Comparison of ENCODE assay signal across 21 cellular contexts in genomic region chr12:57103856-57104255, GRCh38. TPM values are rescaled to one million over a fixed set of nuclear protein-coding genes. Genes with fewer than 3 reads are reported as not detected.
DNase-seq lines count a peak whose midpoint lies in the region; ATAC-seq, FAIRE-seq and TF ChIP-seq lines count a peak whose summit lies in the region.
"Had no signal": no experiment of that assay in that cellular context is flagged by ENCODE, and none has a peak within 500 bp of the region (broad histone marks: within the 10 kb centered on the region; RNA-seq: fewer than 3 reads in every experiment).

No MANE protein-coding gene starts in this region.

- H3K27ac Mint-ChIP-seq in activated naive CD4-positive, alpha-beta T cell treated with anti-CD3 and anti-CD28 coated beads, Interleukin-2, amount 50 U/mL, for 24 hours = peak overlapping the region; percentile 41
- H3K27ac Mint-ChIP-seq in stimulated activated effector memory CD8-positive, alpha-beta T cell treated with anti-CD3 and anti-CD28 coated beads, Interleukin-12 subunit alpha, Interleukin-12 subunit beta, amount 100 ng/mL, for 72 hours = peak overlapping the region; percentile 37

- no peak for TF ChIP-seq EP300 in GM12878 (IDR thresholded peaks at IDR 0.05; ENCODE audit: borderline replicate concordance in 1 of 2, control insufficient read depth in 1 of 2, low read depth in 2 of 2, low read length in 2 of 2)

- H3K36me3 Mint-ChIP-seq in activated naive CD4-positive, alpha-beta T cell treated with anti-CD3 and anti-CD28 coated beads, Interleukin-2, amount 50 U/mL, for 24 hours = peaks cover 12% of the 10 kb centered on the region
- H3K36me3 Mint-ChIP-seq in stimulated activated effector memory CD8-positive, alpha-beta T cell treated with anti-CD3 and anti-CD28 coated beads, Interleukin-12 subunit alpha, Interleukin-12 subunit beta, amount 100 ng/mL, for 72 hours = peaks cover 100% of the 10 kb centered on the region

- no peaks in the 10 kb centered on the region for H3K9me3 ChIP-seq in GM12878 (replicated peaks; ENCODE audit: control insufficient read depth, insufficient read depth, low read length)
- H3K9me3 ChIP-seq: colonic mucosa had no signal

- WGBS in GM12878 (ENCODE audit: insufficient coverage, insufficient replicate concordance, low lambda C conversion rate, missing lambda C conversion rate) = over 99% methylated on average over 7 of the region's 7 CpGs

- TSS peak; percentile 1 for BruUV-seq in GM12878 (replicated peaks; lab: Mats Ljungman, UMichigan)

- TF ChIP-seq POLR2A in GM12878 (IDR thresholded peaks at IDR 0.05; ENCODE audit: low read depth, low read length) = no peak

- H3K9ac ChIP-seq in GM12878 (ENCODE audit: control insufficient read depth, insufficient read depth, low read length) = no peak overlapping the region

- FAIRE-seq in GM12878 (lab: Jason Lieb, UNC) = no peak
- FAIRE-seq: H54 had no signal

- no peak for TF ChIP-seq RAD21 in GM12878 (IDR thresholded peaks at IDR 0.05; ENCODE audit: insufficient read depth, low read depth, low read length)

- H3K27ac ChIP-seq in GM12878 (ENCODE audit: control insufficient read depth, insufficient read depth) = no peak overlapping the region
- H3K27ac ChIP-seq: colonic mucosa, HL-60, WERI-Rb-1 had no signal

- CTCF ChIA-PET in GM12878 (lab: Yijun Ruan, JAX) = interaction anchor here (11.7 kb wide), 1 partner anchor 37 kb away, joined by 458 read pairs; no protein-coding TSS in a partner anchor

- H3K27me3 ChIP-seq in GM12878 (replicated peaks in 1 of 2; ENCODE audit: control insufficient read depth in 2 of 2, insufficient read depth in 2 of 2, low read length in 1 of 2) = no peaks in the 10 kb centered on the region
- H3K27me3 ChIP-seq: colonic mucosa had no signal

- no peak overlapping the region for H3K4me3 Mint-ChIP-seq in activated naive CD4-positive, alpha-beta T cell treated with anti-CD3 and anti-CD28 coated beads, Interleukin-2, amount 50 U/mL, for 24 hours
- no peak overlapping the region for H3K4me3 Mint-ChIP-seq in stimulated activated effector memory CD8-positive, alpha-beta T cell treated with anti-CD3 and anti-CD28 coated beads, Interleukin-12 subunit alpha, Interleukin-12 subunit beta, amount 100 ng/mL, for 72 hours

- TF ChIP-seq CTCF in GM12878 (IDR thresholded peaks at IDR 0.05 in 2 of 3, conservative IDR thresholded peaks at IDR 0.05 in 1 of 3; ENCODE audit: control insufficient read depth in 2 of 3, extremely low read depth in 1 of 3, insufficient read depth in 1 of 3, low read depth in 3 of 3, low read length in 3 of 3) = no peak

- H2AFZ ChIP-seq in GM12878 (ENCODE audit: control insufficient read depth, low read depth, low read length) = no peak overlapping the region

- H3K4me1 Mint-ChIP-seq in activated naive CD4-positive, alpha-beta T cell treated with anti-CD3 and anti-CD28 coated beads, Interleukin-2, amount 50 U/mL, for 24 hours = peaks cover 72% of the 10 kb centered on the region
- peaks cover 75% of the 10 kb centered on the region for H3K4me1 Mint-ChIP-seq in stimulated activated effector memory CD8-positive, alpha-beta T cell treated with anti-CD3 and anti-CD28 coated beads, Interleukin-12 subunit alpha, Interleukin-12 subunit beta, amount 100 ng/mL, for 72 hours

- no peak overlapping the region for H3K4me2 ChIP-seq in GM12878 (ENCODE audit: control insufficient read depth, insufficient read depth)

- H3K4me1 ChIP-seq in GM12878 (ENCODE audit: control insufficient read depth, insufficient read depth, low read length) = no peaks in the 10 kb centered on the region; the same call in 1 of the 2 replicates

- no peak overlapping the region for H3K4me3 ChIP-seq in GM12878
- H3K4me3 ChIP-seq: colonic mucosa had no signal

- POLR2A ChIA-PET in GM12878 (lab: Charles Lee) = interaction anchor here (0.7 to 1.1 kb wide), 3 partner anchors 15 to 38 kb away, joined by 3 read pairs; partner anchors contain the start of gene NAB2

- SMC1A ChIA-PET in GM12878 (lab: Charles Lee; ENCODE audit: uncharacterized antibody, unreplicated experiment) = interaction anchor here (1.4 kb wide), 1 partner anchor 8 kb away, joined by 3 read pairs; no protein-coding TSS in a partner anchor

- DNase-seq in activated naive CD4-positive, alpha-beta T cell treated with Interleukin-2 at 50 U/mL for 16 hours = no peak
- no peak for DNase-seq in GM12878 (ENCODE audit: low read depth, low spot score)
- DNase-seq in stimulated activated effector memory CD8-positive, alpha-beta T cell treated with anti-CD3 and anti-CD28 coated beads, Interleukin-12 subunit alpha, Interleukin-12 subunit beta, amount 100 ng/mL, for 72 hours (ENCODE audit: low spot score in 2 of 2) = no peak
- DNase-seq: activated effector memory CD4-positive, alpha-beta T cell treated with anti-CD3 and anti-CD28 coated beads, Interleukin-2, amount 50 U/mL, for 16 hours; colonic mucosa; hypothalamus; KBM-7; NCI-H1048; NCI-H2081 treated with DMSO at 0.1 percent for 48 hours; NCI-H524 treated with DMSO at 0.1 percent for 48 hours; SIG-M5; WERI-Rb-1 had no signal

- no peaks in the 10 kb centered on the region for H3K27me3 Mint-ChIP-seq in activated naive CD4-positive, alpha-beta T cell treated with anti-CD3 and anti-CD28 coated beads, Interleukin-2, amount 50 U/mL, for 24 hours

- H4K20me1 ChIP-seq in GM12878 (ENCODE audit: control insufficient read depth, insufficient read depth) = no peaks in the 10 kb centered on the region

- intact Hi-C loops in GM12878 (cut with micrococcal nuclease; ENCODE audit: unreplicated experiment) = no loop called here

- no peaks in the 10 kb centered on the region for H3K9me3 Mint-ChIP-seq in activated naive CD4-positive, alpha-beta T cell treated with anti-CD3 and anti-CD28 coated beads, Interleukin-2, amount 50 U/mL, for 24 hours
- no peaks in the 10 kb centered on the region for H3K9me3 Mint-ChIP-seq in stimulated activated effector memory CD8-positive, alpha-beta T cell treated with anti-CD3 and anti-CD28 coated beads, Interleukin-12 subunit alpha, Interleukin-12 subunit beta, amount 100 ng/mL, for 72 hours

- RAD21 ChIA-PET in GM12878 (lab: Charles Lee; ENCODE audit: unreplicated experiment) = interaction anchor here (1.0 kb wide), 1 partner anchor 10 kb away, joined by 3 read pairs; no protein-coding TSS in a partner anchor

- H3K36me3 ChIP-seq in GM12878 (ENCODE audit: control insufficient read depth in 2 of 2, insufficient read depth in 2 of 2, low read length in 1 of 2) = peaks cover 32 to 37% of the 10 kb centered on the region in 2 experiments
- H3K36me3 ChIP-seq: WERI-Rb-1 had no signal

- in situ Hi-C loops in GM12878 (cut with MboI) = no loop called here

- H3K79me2 ChIP-seq in GM12878 (ENCODE audit: control insufficient read depth, insufficient read depth, low read length) = peaks cover 11% of the 10 kb centered on the region

- ATAC-seq in GM12878 (no peak), HG03460 (IDR thresholded peaks at IDR 0.05; ENCODE audit: unreplicated experiment) (no peak), GM18519 (IDR thresholded peaks at IDR 0.05; ENCODE audit: low FRiP score, unreplicated experiment) (no peak)
- no peak for ATAC-seq in stimulated activated effector memory CD8-positive, alpha-beta T cell treated with anti-CD3 and anti-CD28 coated beads, Interleukin-12 subunit alpha, Interleukin-12 subunit beta, amount 100 ng/mL, for 72 hours

RNA-seq across cellular contexts. Expression of gene STAT6, which starts 7.3 kb away (rescaled TPM):
- 219 and 234 TPM in 2 replicates for total RNA-seq in GM12878 (2013; cell fraction: nucleolus; rRNA removed)
- 100 and 101 TPM in 2 replicates for total RNA-seq in GM12878 (2014; rRNA removed)
- 79.0 and 79.9 TPM in 2 replicates for total RNA-seq in GM12878 (2014; rRNA removed; fragmentation: Illumina TruSeq; extraction: Trizol)
- total RNA-seq in GM12878 (2021) = 146 and 163 TPM in 2 replicates
- polyA plus RNA-seq in GM12878 (2011; ENCODE audit: low read depth) = 92.2 TPM
- polyA plus RNA-seq in GM12878 (2011; rRNA removed) = 107 and 176 TPM in 2 replicates
- 210 and 211 TPM in 2 replicates for polyA plus RNA-seq in GM12878 (2011; cell fraction: cytosol; rRNA removed)
- polyA plus RNA-seq in GM12878 (2011; cell fraction: nucleus; rRNA removed) = 576 and 633 TPM in 2 replicates
- 137 and 138 TPM in 2 replicates for polyA plus RNA-seq in GM12878 (2012)
- polyA plus RNA-seq in GM12878 (2014; fragmentation: Illumina TruSeq; extraction: Trizol) = 161 and 168 TPM in 2 replicates
- 10 to 100 TPM; 14.2 to 17.3 TPM for polyA plus RNA-seq in GM12878 (2014; fragmentation: Nextera tagmentation; extraction: Ambion mirVana)
- 153 and 157 TPM in 2 replicates for polyA plus RNA-seq in GM12878 (2014; rRNA removed)
- polyA plus RNA-seq in GM12878 (2016; fragmentation: Nextera tagmentation; extraction: Ambion mirVana) = 10 to 100 TPM; 61.0 to 63.3 TPM
- 146 and 216 TPM in 2 replicates for polyA minus RNA-seq in GM12878 (2011; rRNA and poly(A)+ RNA removed)
- polyA minus RNA-seq in GM12878 (2011; cell fraction: cytosol; rRNA and poly(A)+ RNA removed) = 57.9 and 72.7 TPM in 2 replicates
- polyA minus RNA-seq in GM12878 (2011; cell fraction: nucleus; rRNA and poly(A)+ RNA removed) = 75.9 and 146 TPM in 2 replicates

RNA-seq across cellular contexts. Expression of gene NAB2, which starts 14.9 kb away (rescaled TPM):
- total RNA-seq in GM12878 (2013; cell fraction: nucleolus; rRNA removed) = 27.9 and 30.3 TPM in 2 replicates
- 28.4 and 30.1 TPM in 2 replicates for total RNA-seq in GM12878 (2014; rRNA removed)
- total RNA-seq in GM12878 (2014; rRNA removed; fragmentation: Illumina TruSeq; extraction: Trizol) = 13.0 and 13.6 TPM in 2 replicates
- 28.2 and 28.5 TPM in 2 replicates for total RNA-seq in GM12878 (2021)
- 5.3 TPM for polyA plus RNA-seq in GM12878 (2011; ENCODE audit: low read depth)
- polyA plus RNA-seq in GM12878 (2011; rRNA removed) = 25.2 and 35.2 TPM in 2 replicates
- polyA plus RNA-seq in GM12878 (2011; cell fraction: cytosol; rRNA removed) = 36.4 and 44.0 TPM in 2 replicates
- 69.8 and 77.5 TPM in 2 replicates for polyA plus RNA-seq in GM12878 (2011; cell fraction: nucleus; rRNA removed)
- 11.5 and 17.8 TPM in 2 replicates for polyA plus RNA-seq in GM12878 (2012)
- polyA plus RNA-seq in GM12878 (2014; fragmentation: Illumina TruSeq; extraction: Trizol) = 7.9 and 17.0 TPM in 2 replicates
- polyA plus RNA-seq in GM12878 (2014; fragmentation: Nextera tagmentation; extraction: Ambion mirVana) = 1 to 10 TPM in 1 of 2 experiments, under 1 TPM in 1; 0.35 to 1.0 TPM
- 28.0 and 28.6 TPM in 2 replicates for polyA plus RNA-seq in GM12878 (2014; rRNA removed)
- 1 to 10 TPM; 3.6 to 5.8 TPM for polyA plus RNA-seq in GM12878 (2016; fragmentation: Nextera tagmentation; extraction: Ambion mirVana)
- polyA minus RNA-seq in GM12878 (2011; rRNA and poly(A)+ RNA removed) = 21.1 and 40.5 TPM in 2 replicates
- polyA minus RNA-seq in GM12878 (2011; cell fraction: cytosol; rRNA and poly(A)+ RNA removed) = 14.6 and 15.7 TPM in 2 replicates
- 17.3 and 27.7 TPM in 2 replicates for polyA minus RNA-seq in GM12878 (2011; cell fraction: nucleus; rRNA and poly(A)+ RNA removed)

RNA-seq across cellular contexts. Expression of gene LRP1, which starts 24.4 kb away (rescaled TPM):
- total RNA-seq in GM12878 (2013; cell fraction: nucleolus; rRNA removed) = 6.0 and 6.8 TPM in 2 replicates
- total RNA-seq in GM12878 (2014; rRNA removed) (under 0.01 and 0.05 TPM in 2 replicates), GM12878 (2014; rRNA removed; fragmentation: Illumina TruSeq; extraction: Trizol) (0.05 and 0.18 TPM in 2 replicates), GM12878 (2021) (0.93 and 1.1 TPM in 2 replicates)
- 0.51 TPM for polyA plus RNA-seq in GM12878 (2011; ENCODE audit: low read depth)
- polyA plus RNA-seq in GM12878 (2011; rRNA removed) (0.24 TPM in 2 replicates), GM12878 (2014; fragmentation: Illumina TruSeq; extraction: Trizol) (0.03 and 0.07 TPM in 2 replicates), GM12878 (2014; fragmentation: Nextera tagmentation; extraction: Ambion mirVana) (not detected), GM12878 (2014; rRNA removed) (0.09 and 0.29 TPM in 2 replicates), GM12878 (2016; fragmentation: Nextera tagmentation; extraction: Ambion mirVana) (under 1 TPM; 0.23 to 0.28 TPM)
- polyA plus RNA-seq in GM12878 (2011; cell fraction: cytosol; rRNA removed) = 0.48 and 0.57 TPM in 2 replicates
- polyA plus RNA-seq in GM12878 (2011; cell fraction: nucleus; rRNA removed) = 2.5 and 3.3 TPM in 2 replicates
- 1.2 and 1.4 TPM in 2 replicates for polyA plus RNA-seq in GM12878 (2012)
- polyA minus RNA-seq in GM12878 (2011; rRNA and poly(A)+ RNA removed) = 1.8 TPM in 2 replicates
- polyA minus RNA-seq in GM12878 (2011; cell fraction: cytosol; rRNA and poly(A)+ RNA removed) = 2.2 and 3.1 TPM in 2 replicates
- polyA minus RNA-seq in GM12878 (2011; cell fraction: nucleus; rRNA and poly(A)+ RNA removed) = 1.6 and 3.1 TPM in 2 replicates

RNA-seq across cellular contexts. Expression of gene NEMP1, which starts 25.3 kb away (rescaled TPM):
- total RNA-seq in GM12878 (2013; cell fraction: nucleolus; rRNA removed) = 79.0 and 86.0 TPM in 2 replicates
- total RNA-seq in GM12878 (2014; rRNA removed) = 19.7 and 22.6 TPM in 2 replicates
- 17.7 and 19.7 TPM in 2 replicates for total RNA-seq in GM12878 (2014; rRNA removed; fragmentation: Illumina TruSeq; extraction: Trizol)
- 20.7 and 20.8 TPM in 2 replicates for total RNA-seq in GM12878 (2021)
- 7.4 TPM for polyA plus RNA-seq in GM12878 (2011; ENCODE audit: low read depth)
- 45.9 and 61.7 TPM in 2 replicates for polyA plus RNA-seq in GM12878 (2011; rRNA removed)
- 18.3 and 22.3 TPM in 2 replicates for polyA plus RNA-seq in GM12878 (2011; cell fraction: cytosol; rRNA removed)
- polyA plus RNA-seq in GM12878 (2011; cell fraction: nucleus; rRNA removed) = 60.1 and 76.7 TPM in 2 replicates
- 9.3 and 14.8 TPM in 2 replicates for polyA plus RNA-seq in GM12878 (2012)
- 24.9 and 30.5 TPM in 2 replicates for polyA plus RNA-seq in GM12878 (2014; fragmentation: Illumina TruSeq; extraction: Trizol)
- polyA plus RNA-seq in GM12878 (2014; fragmentation: Nextera tagmentation; extraction: Ambion mirVana) = 1 to 10 TPM; 4.0 to 4.7 TPM
- polyA plus RNA-seq in GM12878 (2014; rRNA removed) = 17.8 and 20.6 TPM in 2 replicates
- polyA plus RNA-seq in GM12878 (2016; fragmentation: Nextera tagmentation; extraction: Ambion mirVana) = 10 to 100 TPM; 18.2 to 20.0 TPM
- polyA minus RNA-seq in GM12878 (2011; rRNA and poly(A)+ RNA removed) = 26.2 and 32.9 TPM in 2 replicates
- 6.3 and 7.0 TPM in 2 replicates for polyA minus RNA-seq in GM12878 (2011; cell fraction: cytosol; rRNA and poly(A)+ RNA removed)
- 13.1 and 14.1 TPM in 2 replicates for polyA minus RNA-seq in GM12878 (2011; cell fraction: nucleus; rRNA and poly(A)+ RNA removed)

RNA-seq across cellular contexts. Expression of gene LRP1-AS, which starts 43.6 kb away (rescaled TPM):
- total RNA-seq in GM12878 (2013; cell fraction: nucleolus; rRNA removed) = not detected in 2 replicates
- not detected in 2 replicates for total RNA-seq in GM12878 (2014; rRNA removed)
- not detected in 2 replicates for total RNA-seq in GM12878 (2014; rRNA removed; fragmentation: Illumina TruSeq; extraction: Trizol)
- total RNA-seq in GM12878 (2021) = not detected in 2 replicates
- polyA plus RNA-seq in GM12878 (2011; ENCODE audit: low read depth) = not detected
- polyA plus RNA-seq in GM12878 (2011; rRNA removed) = not detected in 2 replicates
- polyA plus RNA-seq in GM12878 (2011; cell fraction: cytosol; rRNA removed) = not detected in 2 replicates
- not detected in 2 replicates for polyA plus RNA-seq in GM12878 (2011; cell fraction: nucleus; rRNA removed)
- not detected in 2 replicates for polyA plus RNA-seq in GM12878 (2012)
- polyA plus RNA-seq in GM12878 (2014; fragmentation: Illumina TruSeq; extraction: Trizol) = not detected in 2 replicates
- not detected for polyA plus RNA-seq in GM12878 (2014; fragmentation: Nextera tagmentation; extraction: Ambion mirVana)
- not detected in 2 replicates for polyA plus RNA-seq in GM12878 (2014; rRNA removed)
- not detected for polyA plus RNA-seq in GM12878 (2016; fragmentation: Nextera tagmentation; extraction: Ambion mirVana)
- not detected in 2 replicates for polyA minus RNA-seq in GM12878 (2011; rRNA and poly(A)+ RNA removed)
- polyA minus RNA-seq in GM12878 (2011; cell fraction: cytosol; rRNA and poly(A)+ RNA removed) = not detected in 2 replicates
- not detected in 2 replicates for polyA minus RNA-seq in GM12878 (2011; cell fraction: nucleus; rRNA and poly(A)+ RNA removed)
- total RNA-seq: A673; colonic mucosa; fibroblast of villous mesenchyme; T-helper 1 cell treated with Interleukin-12 subunit alpha and Interleukin-12 subunit beta and Interleukin-4 antibody, amounts not matched to agents 30 ng/mL and 1 ng/mL, for 36 hours; urinary bladder had no signal
- polyA plus RNA-seq: urinary bladder had no signal
